23 cellular contexts compared by ENCODE assay signal in the genomic region with DNA sequence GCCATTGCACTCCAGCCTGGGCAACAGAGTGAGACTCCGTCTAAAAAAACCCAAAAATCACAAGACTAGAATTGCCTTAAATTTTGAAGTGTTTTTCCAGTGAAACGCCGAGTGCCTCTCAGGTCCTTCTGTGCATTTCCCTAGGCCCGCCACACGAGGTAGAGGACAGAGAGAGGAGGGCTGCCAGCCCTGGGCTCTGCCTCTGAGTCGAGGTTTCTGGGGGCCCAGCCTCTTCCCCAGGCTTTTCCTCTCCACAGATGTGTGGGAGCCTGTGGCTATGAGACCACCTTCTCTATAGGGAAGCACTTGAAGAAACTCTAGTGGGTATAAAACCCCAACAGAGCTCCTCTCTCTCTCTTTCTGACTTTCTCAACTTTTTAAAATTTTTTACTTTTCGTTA. TPM values are rescaled to one million over a fixed set of nuclear protein-coding genes. Genes with fewer than 3 reads are reported as not detected.
DNase-seq lines count a peak whose midpoint lies in the region; ATAC-seq and TF ChIP-seq lines count a peak whose summit lies in the region.
"Had no signal": no experiment of that assay in that cellular context is flagged by ENCODE, and none has a peak within 500 bp of the region (broad histone marks: within the 10 kb centered on the region; RNA-seq: fewer than 3 reads in every experiment).

No MANE protein-coding gene starts in this region.

- no peak overlapping the region for H3K18ac ChIP-seq in H9 (ENCODE audit: insufficient read length, low read depth, low read length)

- H3K79me1 ChIP-seq in H9 (ENCODE audit: insufficient read depth, low read depth, low read length, poor library complexity, severe bottlenecking): no peaks in the 10 kb centered on the region

- POLR2A ChIA-PET in activated CD8-positive, alpha-beta T cell treated with anti-CD3 and anti-CD28 coated beads, Interleukin-2, amount 10 ng/mL, durations not matched to agents 7 days and 5 days (lab: Charles Lee): no interaction called here

- H3K23me2 ChIP-seq in H9 (ENCODE audit: insufficient read length, low read depth, low read length, poor library complexity, severe bottlenecking): no peaks in the 10 kb centered on the region

- peaks cover 4% of the 10 kb centered on the region; the same call in 1 of the 2 replicates for H3K4me1 ChIP-seq in H9 (ENCODE audit: insufficient read depth, low read length)

- no peak overlapping the region for H3K14ac ChIP-seq in H9 (ENCODE audit: insufficient read depth, low read length)

- peak; percentile 31; the same call in 2 of the 3 replicates for TF ChIP-seq CTCF in H9 (conservative IDR thresholded peaks at IDR 0.05)

- ATAC-seq in sciatic nerve: no peak
- no peak for ATAC-seq in HG03045 (IDR thresholded peaks at IDR 0.05; ENCODE audit: unreplicated experiment)
- ATAC-seq in activated CD8-positive, alpha-beta T cell treated with anti-CD3 and anti-CD28 coated beads, Interleukin-2, amount 10 ng/mL, durations not matched to agents 7 days and 5 days: no peak
- ATAC-seq: CD8-positive, alpha-beta T cell; GM12878 had no signal

- CTCF ChIA-PET in activated CD8-positive, alpha-beta T cell treated with anti-CD3 and anti-CD28 coated beads, Interleukin-2, amount 10 ng/mL, durations not matched to agents 7 days and 5 days (lab: Charles Lee): interaction anchor here (0.9 to 6.2 kb wide), 2 partner anchors 11 to 469 kb away, joined by 3 to 32 read pairs; a partner anchor contains a TSS

- no peak overlapping the region for H3K27ac ChIP-seq in H9 (ENCODE audit: insufficient read length, low read depth, low read length)
- H3K27ac ChIP-seq: BLaER1 treated with 17β-estradiol and CSF1 and Interleukin-3, amounts not matched to agents 10 nM and 100 nM had no signal

- no peak overlapping the region for H3K56ac ChIP-seq in H9 (ENCODE audit: insufficient read length, low read depth, low read length)

- H2BK12ac ChIP-seq in H9 (ENCODE audit: insufficient read length, low read depth, low read length): no peak overlapping the region

- no peak overlapping the region for H3K4me3 Mint-ChIP-seq in H9
- H3K4me3 Mint-ChIP-seq in activated CD8-positive, alpha-beta T cell treated with anti-CD3 and anti-CD28 coated beads, Interleukin-2, amount 10 ng/mL, durations not matched to agents 7 days and 5 days: no peak overlapping the region
- H3K4me3 Mint-ChIP-seq: CD8-positive, alpha-beta T cell had no signal

- no peaks in the 10 kb centered on the region for H3K9me3 Mint-ChIP-seq in H9
- no peaks in the 10 kb centered on the region for H3K9me3 Mint-ChIP-seq in activated CD8-positive, alpha-beta T cell treated with anti-CD3 and anti-CD28 coated beads, Interleukin-2, amount 10 ng/mL, durations not matched to agents 7 days and 5 days (ENCODE audit: insufficient read depth)
- H3K9me3 Mint-ChIP-seq: CD8-positive, alpha-beta T cell had no signal

- no peak overlapping the region for H4K5ac ChIP-seq in H9 (ENCODE audit: insufficient read length, low read depth, low read length)

- no peak overlapping the region for H3K4me2 ChIP-seq in H9 (ENCODE audit: insufficient read depth, insufficient read length, low read length)
- H3K4me2 ChIP-seq: BLaER1 treated with 17β-estradiol and CSF1 and Interleukin-3, amounts not matched to agents 10 nM and 100 nM had no signal

- H2BK15ac ChIP-seq in H9 (ENCODE audit: low read depth, low read length): no peak overlapping the region

- H3K9ac ChIP-seq in H9 (ENCODE audit: extremely low read depth, insufficient read length, low read length): no peak overlapping the region
- H3K9ac ChIP-seq: BLaER1 treated with 17β-estradiol and CSF1 and Interleukin-3, amounts not matched to agents 10 nM and 100 nM had no signal

- intact Hi-C loops in sciatic nerve (cut with DNase I): loop anchor here (10.0 kb wide), 1 partner anchor 102 kb away; no protein-coding TSS in a partner anchor

- peaks cover 17% of the 10 kb centered on the region in 2 experiments for H3K4me1 Mint-ChIP-seq in H9
- H3K4me1 Mint-ChIP-seq in activated CD8-positive, alpha-beta T cell treated with anti-CD3 and anti-CD28 coated beads, Interleukin-2, amount 10 ng/mL, durations not matched to agents 7 days and 5 days (ENCODE audit: low read depth): peaks cover 29% of the 10 kb centered on the region

- H2BK120ac ChIP-seq in H9 (ENCODE audit: low read depth, low read length, poor library complexity, severe bottlenecking): no peak overlapping the region

- DNase-seq in D341Med (ENCODE audit: low spot score) (peak; percentile 28), H9 (no peak), iPS-NIHi11 (ENCODE audit: low spot score) (peak; percentile 41), sciatic nerve (ENCODE audit: low spot score) (peak; percentile 18)
- DNase-seq in activated CD8-positive, alpha-beta T cell treated with anti-CD3 and anti-CD28 coated beads, Interleukin-2, amount 10 ng/mL, durations not matched to agents 7 days and 5 days: no peak
- DNase-seq in activated CD4-positive, alpha-beta T cell treated with anti-CD3 and anti-CD28 coated beads for 4 hours: no peak
- DNase-seq: Calu3, DMS53, EL, GOT3, KG1, NCI-H1105 treated with DMSO at 0.1 percent for 48 hours, NCI-H1694, NCI-H2107, NCI-H524, NCI-H82, RPMI8226, SIG-M5 had no signal

- H4K20me1 ChIP-seq in H9 (ENCODE audit: control insufficient read depth, insufficient read depth, insufficient read length): no peaks in the 10 kb centered on the region
- H4K20me1 ChIP-seq: BLaER1 treated with 17β-estradiol and CSF1 and Interleukin-3, amounts not matched to agents 10 nM and 100 nM had no signal

- no peaks in the 10 kb centered on the region for H3K27me3 ChIP-seq in H9 (ENCODE audit: insufficient read depth, low read length)
- H3K27me3 ChIP-seq: BLaER1 treated with 17β-estradiol and CSF1 and Interleukin-3, amounts not matched to agents 10 nM and 100 nM had no signal

- no peak overlapping the region for H2BK5ac ChIP-seq in H9 (ENCODE audit: insufficient read length, low read length)

- H3K27me3 Mint-ChIP-seq in H9 (ENCODE audit: low read depth): no peaks in the 10 kb centered on the region; the same call in none of the 2 replicates
- H3K27me3 Mint-ChIP-seq in activated CD8-positive, alpha-beta T cell treated with anti-CD3 and anti-CD28 coated beads, Interleukin-2, amount 10 ng/mL, durations not matched to agents 7 days and 5 days (ENCODE audit: low read depth): peaks cover 11% of the 10 kb centered on the region

- no peak overlapping the region for H4K8ac ChIP-seq in H9 (replicated peaks; ENCODE audit: insufficient read length, low read depth, low read length)

- H3K9me3 ChIP-seq in H9 (ENCODE audit: control insufficient read depth, low read depth, low read length): no peaks in the 10 kb centered on the region
- H3K9me3 ChIP-seq: BLaER1 treated with 17β-estradiol and CSF1 and Interleukin-3, amounts not matched to agents 10 nM and 100 nM had no signal

- H3T11ph ChIP-seq in H9 (ENCODE audit: low read length): no peak overlapping the region

- no peaks in the 10 kb centered on the region for H3K79me2 ChIP-seq in H9 (ENCODE audit: insufficient read depth, low read length)

- WGBS in H9 (ENCODE audit: extremely low coverage, insufficient read length, low lambda C conversion rate): no CpG with 5 or more reads among the region's 7 CpGs

- H3K27ac Mint-ChIP-seq in H9: no peak overlapping the region
- no peak overlapping the region for H3K27ac Mint-ChIP-seq in activated CD8-positive, alpha-beta T cell treated with anti-CD3 and anti-CD28 coated beads, Interleukin-2, amount 10 ng/mL, durations not matched to agents 7 days and 5 days
- H3K27ac Mint-ChIP-seq: CD8-positive, alpha-beta T cell had no signal

- H4K91ac ChIP-seq in H9 (ENCODE audit: insufficient read length, low read depth, low read length): no peak overlapping the region

- no peak overlapping the region for H2AFZ ChIP-seq in H9 (ENCODE audit: low read length)

- no peak overlapping the region for H2AK5ac ChIP-seq in H9 (ENCODE audit: insufficient read length, low read length)

- H3K23ac ChIP-seq in H9 (ENCODE audit: insufficient read length, low read depth, low read length): no peak overlapping the region

- H3K4ac ChIP-seq in H9 (ENCODE audit: low read depth, low read length): no peak overlapping the region

- H3K36me3 Mint-ChIP-seq in H9 (ENCODE audit: insufficient read depth in 1 of 3, low read depth in 3 of 3): no peaks in the 10 kb centered on the region; a peak in 1 of 7 replicates
- no peaks in the 10 kb centered on the region for H3K36me3 Mint-ChIP-seq in activated CD8-positive, alpha-beta T cell treated with anti-CD3 and anti-CD28 coated beads, Interleukin-2, amount 10 ng/mL, durations not matched to agents 7 days and 5 days (ENCODE audit: low read depth)
- H3K36me3 Mint-ChIP-seq: CD8-positive, alpha-beta T cell had no signal

- H2BK20ac ChIP-seq in H9 (ENCODE audit: low read depth, low read length, poor library complexity, severe bottlenecking): no peak overlapping the region

RNA-seq across cellular contexts. Expression of a gene that starts 10.9 kb away (rescaled TPM):
- total RNA-seq in H9 (2021): 22.9 and 24.2 TPM in 2 replicates
- total RNA-seq in sciatic nerve: 27.3 TPM
- total RNA-seq in activated CD8-positive, alpha-beta T cell treated with anti-CD3 and anti-CD28 coated beads, Interleukin-2, amount 10 ng/mL, durations not matched to agents 7 days and 5 days: 1 to 10 TPM; 6.9 to 8.0 TPM

RNA-seq across cellular contexts. Expression of a gene that starts 37.6 kb away (rescaled TPM):
- total RNA-seq in H9 (2021) (not detected in 2 replicates), sciatic nerve (not detected)
- not detected for total RNA-seq in activated CD8-positive, alpha-beta T cell treated with anti-CD3 and anti-CD28 coated beads, Interleukin-2, amount 10 ng/mL, durations not matched to agents 7 days and 5 days
- total RNA-seq: A673; CD8-positive, alpha-beta T cell had no signal

Comparison
In these comparisons a context has a peak if more than half of its experiments do, and no peak if none do; other contexts are left out.
1. DNase-seq: peak in D341Med (single experiment), iPS-NIHi11 (single experiment) and sciatic nerve (single experiment); none in H9 (single experiment), activated CD8-positive, alpha-beta T cell treated with anti-CD3 and anti-CD28 coated beads, Interleukin-2, amount 10 ng/mL, durations not matched to agents 7 days and 5 days (single experiment) and activated CD4-positive, alpha-beta T cell treated with anti-CD3 and anti-CD28 coated beads for 4 hours (0 of 2).